1 cellular context compared by ENCODE assay signal in the genomic region with DNA sequence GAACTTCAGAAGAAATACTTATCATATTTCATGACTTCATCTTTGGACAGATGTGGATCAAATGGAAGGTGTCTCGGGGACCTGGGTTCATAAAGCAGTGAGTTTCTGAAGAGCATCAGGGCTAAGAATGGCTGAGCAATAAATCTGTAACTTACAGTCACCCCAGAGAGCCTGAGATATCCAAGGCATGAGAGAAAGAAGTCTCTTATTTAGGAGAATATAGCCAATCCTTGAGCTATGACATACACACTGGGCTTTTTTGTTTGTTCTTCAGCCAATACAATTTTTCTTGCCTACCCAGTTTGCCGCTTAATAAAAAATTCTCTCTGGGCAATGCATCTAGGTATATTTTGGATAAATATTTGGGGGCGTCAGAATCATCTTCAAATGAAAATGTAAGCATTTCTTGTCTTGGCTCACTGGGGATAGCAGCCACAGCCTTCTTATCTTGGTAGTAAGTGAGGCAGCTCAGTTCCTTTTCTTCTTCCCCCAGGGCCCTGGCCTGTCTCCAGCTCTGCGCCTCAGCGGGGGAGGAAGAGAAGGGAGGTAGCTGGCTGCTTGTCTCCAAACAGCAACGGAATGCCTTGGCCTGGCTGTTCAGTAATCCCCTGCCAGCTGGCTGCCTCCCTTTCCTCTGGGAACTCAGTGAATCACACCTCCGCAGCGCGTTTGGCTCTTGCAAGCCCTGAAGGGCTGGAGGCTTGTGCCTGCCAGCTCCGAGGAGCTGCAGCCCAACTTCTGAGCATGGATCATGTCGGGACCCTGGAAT.
TF ChIP-seq lines count a peak whose summit lies in the region.

No MANE protein-coding gene starts in this region.

TF ChIP-seq in IMR-90, 13 proteins besides CTCF, POLR2A, EP300 and RAD21 (continued from another document):
- TF ChIP-seq, protein P1, sequence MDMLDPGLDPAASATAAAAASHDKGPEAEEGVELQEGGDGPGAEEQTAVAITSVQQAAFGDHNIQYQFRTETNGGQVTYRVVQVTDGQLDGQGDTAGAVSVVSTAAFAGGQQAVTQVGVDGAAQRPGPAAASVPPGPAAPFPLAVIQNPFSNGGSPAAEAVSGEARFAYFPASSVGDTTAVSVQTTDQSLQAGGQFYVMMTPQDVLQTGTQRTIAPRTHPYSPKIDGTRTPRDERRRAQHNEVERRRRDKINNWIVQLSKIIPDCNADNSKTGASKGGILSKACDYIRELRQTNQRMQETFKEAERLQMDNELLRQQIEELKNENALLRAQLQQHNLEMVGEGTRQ (IDR thresholded peaks at IDR 0.05; ENCODE audit: low read depth, low read length), result no peak
- 0 out of 2 replicates have a peak, but pooled peaks have one; percentile 26 for TF ChIP-seq BHLHE40 (IDR thresholded peaks at IDR 0.05; ENCODE audit: low read depth, low read length)
- no peak for TF ChIP-seq CHD1 (IDR thresholded peaks at IDR 0.05; ENCODE audit: low read depth, low read length)
- TF ChIP-seq CEBPB (IDR thresholded peaks at IDR 0.05; ENCODE audit: low read depth, low read length), result peak; percentile 36; the same call in 1 of the 2 replicates
- no peak for TF ChIP-seq NFE2L2 (IDR thresholded peaks at IDR 0.05; ENCODE audit: low read depth, low read length)
